ENCODE assay signal across 8 cellular contexts in the genomic region with DNA sequence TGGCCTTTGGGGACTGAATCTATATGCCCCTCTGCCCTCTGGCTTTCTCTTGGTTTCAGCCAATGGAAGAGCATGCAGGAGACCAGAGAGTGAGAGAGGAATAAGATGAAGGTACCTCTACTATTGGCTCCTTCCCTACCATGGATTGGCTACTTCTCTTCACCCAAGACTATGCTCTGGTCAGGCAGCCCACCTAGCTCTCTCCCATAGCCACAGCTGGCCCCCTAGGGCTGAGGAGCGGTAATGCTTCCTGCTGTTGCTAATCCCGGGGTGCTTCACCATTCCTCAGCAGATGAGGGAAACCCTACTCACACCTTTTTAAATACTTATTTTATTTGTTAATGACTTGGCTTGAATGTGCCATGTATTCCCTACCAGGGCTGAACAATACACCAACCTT.
DNase-seq lines count a peak whose midpoint lies in the region; ATAC-seq and TF ChIP-seq lines count a peak whose summit lies in the region.

No MANE protein-coding gene starts in this region.

- no peak overlapping the region for H3K27ac ChIP-seq in OCI-LY3 (ENCODE audit: low read length)

- DNase-seq in COLO668 (lab: John Stamatoyannopoulos, UW; ENCODE audit: unreplicated experiment) (peak; percentile 8), fibroblast of the aortic adventitia (ENCODE audit: low read depth) (no peak), NOMO-1 treated with DMSO at 0.1 percent for 48 hours (lab: John Stamatoyannopoulos, UW; ENCODE audit: unreplicated experiment) (no peak), NCI-H2196 (lab: John Stamatoyannopoulos, UW; ENCODE audit: unreplicated experiment) (no peak)
- DNase-seq in activated naive CD4-positive, alpha-beta T cell treated with anti-CD3 and anti-CD28 coated beads, Interleukin-2, amount 50 U/mL, for 16 hours, result no peak

- H2AFZ ChIP-seq in OCI-LY3 (ENCODE audit: low read depth, low read length), result no peak overlapping the region

- no peaks in the 10 kb centered on the region for H3K79me2 ChIP-seq in OCI-LY3 (ENCODE audit: low read length)

- H4K20me1 ChIP-seq in OCI-LY3 (ENCODE audit: insufficient read depth, low read length), result no peaks in the 10 kb centered on the region

- peaks cover 7% of the 10 kb centered on the region for H3K4me1 ChIP-seq in OCI-LY3 (ENCODE audit: low read length)

- TF ChIP-seq CTCF in OCI-LY3 (IDR thresholded peaks at IDR 0.05; ENCODE audit: low read depth, low read length) (peak; percentile 50), fibroblast of the aortic adventitia (IDR thresholded peaks at IDR 0.05; ENCODE audit: insufficient read depth, low read length) (peak; percentile 54)

- ATAC-seq in GM21367 (IDR thresholded peaks at IDR 0.05; ENCODE audit: unreplicated experiment), result peak; percentile 82
- no peak for ATAC-seq in GM21515 (IDR thresholded peaks at IDR 0.05; ENCODE audit: unreplicated experiment)

- no peaks in the 10 kb centered on the region for H3K9me3 ChIP-seq in OCI-LY3 (ENCODE audit: insufficient read depth, low read length)

- H3K9ac ChIP-seq in OCI-LY3 (ENCODE audit: low read length), result no peak overlapping the region

- no peak overlapping the region for H3K4me2 ChIP-seq in OCI-LY3 (ENCODE audit: low read length)

- no peaks in the 10 kb centered on the region for H3K36me3 ChIP-seq in OCI-LY3 (replicated peaks; ENCODE audit: low read depth, low read length)

- H3K27me3 ChIP-seq in OCI-LY3 (ENCODE audit: low read depth, low read length), result no peaks in the 10 kb centered on the region

- no peak overlapping the region for H3K4me3 ChIP-seq in OCI-LY3 (ENCODE audit: low read length)
- H3K4me3 ChIP-seq in fibroblast of the aortic adventitia (ENCODE audit: low read depth, low read length), result no peak overlapping the region
